9 cellular contexts compared by ENCODE assay signal in the genomic region with DNA sequence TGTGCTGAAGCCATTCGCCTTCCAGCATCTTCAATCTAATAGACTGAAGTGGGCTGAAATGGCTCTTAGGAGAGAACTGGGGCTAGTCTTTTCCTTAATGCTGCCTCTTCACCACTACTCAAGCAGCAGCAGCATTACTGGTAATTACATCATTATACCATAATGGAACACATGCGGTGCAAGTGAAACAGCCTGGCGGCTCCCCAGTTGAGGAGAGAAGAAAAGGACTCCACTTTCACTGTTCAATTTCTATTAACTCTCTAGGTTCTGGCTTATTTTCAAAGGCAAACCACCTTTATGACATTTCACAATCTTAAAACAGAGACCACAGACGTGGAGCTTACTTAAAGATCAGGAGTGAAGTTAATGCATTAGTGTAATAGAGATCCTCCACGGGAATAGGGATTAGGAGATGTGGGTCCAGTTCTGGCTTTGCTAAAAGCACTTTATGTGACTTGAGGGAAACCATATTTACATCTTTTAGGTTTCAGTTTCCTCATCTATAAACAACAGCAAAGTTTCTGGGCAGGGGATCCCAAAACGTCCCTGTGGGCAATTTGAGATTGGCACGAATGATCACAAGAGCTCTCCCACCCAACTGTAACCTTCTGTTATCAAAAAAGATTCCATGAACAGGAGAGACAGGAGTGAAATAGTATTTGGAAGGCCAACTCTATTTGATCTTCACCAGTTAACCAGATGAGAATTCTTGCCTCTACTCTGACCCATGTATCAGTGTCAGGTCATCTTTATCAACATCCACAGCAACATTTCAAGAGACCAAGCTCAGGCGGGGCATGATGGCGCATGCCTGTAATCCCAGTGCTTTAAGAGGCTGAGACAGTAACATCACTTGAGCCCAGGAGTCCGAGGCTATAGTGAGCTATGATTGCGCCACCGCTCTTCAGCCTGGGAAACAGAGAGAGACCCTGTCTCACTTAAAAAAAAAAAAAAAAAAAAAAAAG.
DNase-seq lines count a peak whose midpoint lies in the region; ATAC-seq and TF ChIP-seq lines count a peak whose summit lies in the region.
"Had no signal": no experiment of that assay in that cellular context is flagged by ENCODE, and none has a peak within 500 bp of the region (broad histone marks: within the 10 kb centered on the region; RNA-seq: fewer than 3 reads in every experiment).

No MANE protein-coding gene starts in this region.

- H3K27ac ChIP-seq in prostate gland, result no peak overlapping the region

- H3K36me3 ChIP-seq in prostate gland, result no peaks in the 10 kb centered on the region

- H3K9me3 ChIP-seq in prostate gland, result no peaks in the 10 kb centered on the region

- intact Hi-C loops in prostate gland (cut with DNase I), result no loop called here
- intact Hi-C loops in Right ventricle myocardium inferior (cut with DNase I), result loop anchor here (5.0 kb wide), 1 partner anchor 62 kb away; a partner anchor contains a TSS

- no peak for TF ChIP-seq POLR2A in prostate gland (IDR thresholded peaks at IDR 0.05)

- 72% methylated on average over 12 of the region's 12 CpGs for WGBS in prostate gland

- TF ChIP-seq CTCF in astrocyte of the cerebellum (IDR thresholded peaks at IDR 0.05; ENCODE audit: low read depth, low read length, missing control alignments) (no peak), prostate gland (IDR thresholded peaks at IDR 0.05) (no peak)

- peak; percentile 87 for DNase-seq in NCI-H1436 treated with DMSO at 0.1 percent for 48 hours (lab: John Stamatoyannopoulos, UW)
- peak; percentile 34 for DNase-seq in astrocyte of the cerebellum (ENCODE audit: low read depth)
- DNase-seq in pons (ENCODE audit: low spot score), result peak; percentile 43
- no peak for DNase-seq in prostate gland (ENCODE audit: low spot score)
- no peak for DNase-seq in Right ventricle myocardium inferior (ENCODE audit: missing footprints)
- no peak for DNase-seq in NCI-H510A treated with DMSO at 0.1 percent for 48 hours (lab: John Stamatoyannopoulos, UW)
- DNase-seq: stimulated activated CD4-positive, alpha-beta T cell treated with anti-CD3 and anti-CD28 coated beads, Interleukin-4, amount 100 ng/mL, for 1 hour; T-helper 17 cell had no signal

- no peaks in the 10 kb centered on the region for H3K4me1 ChIP-seq in prostate gland (replicated peaks)

- no peak overlapping the region for H3K4me3 ChIP-seq in astrocyte of the cerebellum (ENCODE audit: low read depth, low read length)
- no peak overlapping the region for H3K4me3 ChIP-seq in prostate gland

- ATAC-seq in GM21360 (IDR thresholded peaks at IDR 0.05; ENCODE audit: unreplicated experiment) (peak; percentile 58), Right ventricle myocardium inferior (no peak)
- ATAC-seq: T-helper 17 cell had no signal

- in situ Hi-C loops in astrocyte of the cerebellum (cut with HindIII; ENCODE audit: low sequenced_read_pairs), result no loop called here

- no peaks in the 10 kb centered on the region for H3K27me3 ChIP-seq in prostate gland (replicated peaks; ENCODE audit: insufficient read depth)

Comparison
In these comparisons a context has a peak if more than half of its experiments do, and no peak if none do; other contexts are left out.
1. DNase-seq: peak in NCI-H1436 treated with DMSO at 0.1 percent for 48 hours (single experiment), astrocyte of the cerebellum (single experiment) and pons (single experiment); none in prostate gland (single experiment), Right ventricle myocardium inferior (single experiment) and NCI-H510A treated with DMSO at 0.1 percent for 48 hours (single experiment).